Comparison of ENCODE assay signal across 2 cellular contexts in the genomic region with DNA sequence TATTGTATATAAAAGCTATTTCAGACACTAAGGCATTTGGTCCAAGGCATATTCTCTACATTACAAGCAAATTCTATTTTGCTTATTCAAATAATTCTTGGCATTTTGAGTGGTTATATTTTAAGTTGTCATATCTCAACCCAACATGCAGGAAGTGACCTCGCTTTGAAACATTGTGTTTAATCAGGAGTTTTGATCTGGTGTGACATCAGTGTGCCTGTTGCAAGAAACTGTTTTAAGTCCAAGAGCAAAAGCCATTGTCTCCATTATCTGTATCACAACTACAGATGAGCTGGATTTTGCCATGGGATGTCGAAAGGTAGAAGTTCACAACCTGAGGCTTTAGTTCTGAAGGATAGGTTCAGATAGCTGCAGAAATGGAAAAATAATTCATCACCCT.
TF ChIP-seq lines count a peak whose summit lies in the region.

No MANE protein-coding gene starts in this region.

TF ChIP-seq in SK-N-SH treated with all-trans-retinoic acid at 6 μM for 48 hours, 23 proteins besides CTCF, POLR2A, EP300 and RAD21 (continued from another document):
- TF ChIP-seq, protein P1, sequence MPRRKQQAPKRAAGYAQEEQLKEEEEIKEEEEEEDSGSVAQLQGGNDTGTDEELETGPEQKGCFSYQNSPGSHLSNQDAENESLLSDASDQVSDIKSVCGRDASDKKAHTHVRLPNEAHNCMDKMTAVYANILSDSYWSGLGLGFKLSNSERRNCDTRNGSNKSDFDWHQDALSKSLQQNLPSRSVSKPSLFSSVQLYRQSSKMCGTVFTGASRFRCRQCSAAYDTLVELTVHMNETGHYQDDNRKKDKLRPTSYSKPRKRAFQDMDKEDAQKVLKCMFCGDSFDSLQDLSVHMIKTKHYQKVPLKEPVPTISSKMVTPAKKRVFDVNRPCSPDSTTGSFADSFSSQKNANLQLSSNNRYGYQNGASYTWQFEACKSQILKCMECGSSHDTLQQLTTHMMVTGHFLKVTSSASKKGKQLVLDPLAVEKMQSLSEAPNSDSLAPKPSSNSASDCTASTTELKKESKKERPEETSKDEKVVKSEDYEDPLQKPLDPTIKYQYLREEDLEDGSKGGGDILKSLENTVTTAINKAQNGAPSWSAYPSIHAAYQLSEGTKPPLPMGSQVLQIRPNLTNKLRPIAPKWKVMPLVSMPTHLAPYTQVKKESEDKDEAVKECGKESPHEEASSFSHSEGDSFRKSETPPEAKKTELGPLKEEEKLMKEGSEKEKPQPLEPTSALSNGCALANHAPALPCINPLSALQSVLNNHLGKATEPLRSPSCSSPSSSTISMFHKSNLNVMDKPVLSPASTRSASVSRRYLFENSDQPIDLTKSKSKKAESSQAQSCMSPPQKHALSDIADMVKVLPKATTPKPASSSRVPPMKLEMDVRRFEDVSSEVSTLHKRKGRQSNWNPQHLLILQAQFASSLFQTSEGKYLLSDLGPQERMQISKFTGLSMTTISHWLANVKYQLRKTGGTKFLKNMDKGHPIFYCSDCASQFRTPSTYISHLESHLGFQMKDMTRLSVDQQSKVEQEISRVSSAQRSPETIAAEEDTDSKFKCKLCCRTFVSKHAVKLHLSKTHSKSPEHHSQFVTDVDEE (CRISPR knock-in tag; IDR thresholded peaks at IDR 0.05): no peak
- no peak for TF ChIP-seq BACH2 (CRISPR knock-in tag; IDR thresholded peaks at IDR 0.05; ENCODE audit: borderline replicate concordance)
- no peak for TF ChIP-seq ZC3H10 (CRISPR knock-in tag; IDR thresholded peaks at IDR 0.05)

TF ChIP-seq in SK-N-SH, 30 proteins besides CTCF, POLR2A, EP300 and RAD21 (continued from another document):
- TF ChIP-seq, protein P2, sequence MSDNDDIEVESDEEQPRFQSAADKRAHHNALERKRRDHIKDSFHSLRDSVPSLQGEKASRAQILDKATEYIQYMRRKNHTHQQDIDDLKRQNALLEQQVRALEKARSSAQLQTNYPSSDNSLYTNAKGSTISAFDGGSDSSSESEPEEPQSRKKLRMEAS (IDR thresholded peaks at IDR 0.05; ENCODE audit: low read depth): no peak
- TF ChIP-seq RCOR1 (IDR thresholded peaks at IDR 0.05; ENCODE audit: low read length): no peak
